Comparison of ENCODE assay signal across 8 cellular contexts in the genomic region with DNA sequence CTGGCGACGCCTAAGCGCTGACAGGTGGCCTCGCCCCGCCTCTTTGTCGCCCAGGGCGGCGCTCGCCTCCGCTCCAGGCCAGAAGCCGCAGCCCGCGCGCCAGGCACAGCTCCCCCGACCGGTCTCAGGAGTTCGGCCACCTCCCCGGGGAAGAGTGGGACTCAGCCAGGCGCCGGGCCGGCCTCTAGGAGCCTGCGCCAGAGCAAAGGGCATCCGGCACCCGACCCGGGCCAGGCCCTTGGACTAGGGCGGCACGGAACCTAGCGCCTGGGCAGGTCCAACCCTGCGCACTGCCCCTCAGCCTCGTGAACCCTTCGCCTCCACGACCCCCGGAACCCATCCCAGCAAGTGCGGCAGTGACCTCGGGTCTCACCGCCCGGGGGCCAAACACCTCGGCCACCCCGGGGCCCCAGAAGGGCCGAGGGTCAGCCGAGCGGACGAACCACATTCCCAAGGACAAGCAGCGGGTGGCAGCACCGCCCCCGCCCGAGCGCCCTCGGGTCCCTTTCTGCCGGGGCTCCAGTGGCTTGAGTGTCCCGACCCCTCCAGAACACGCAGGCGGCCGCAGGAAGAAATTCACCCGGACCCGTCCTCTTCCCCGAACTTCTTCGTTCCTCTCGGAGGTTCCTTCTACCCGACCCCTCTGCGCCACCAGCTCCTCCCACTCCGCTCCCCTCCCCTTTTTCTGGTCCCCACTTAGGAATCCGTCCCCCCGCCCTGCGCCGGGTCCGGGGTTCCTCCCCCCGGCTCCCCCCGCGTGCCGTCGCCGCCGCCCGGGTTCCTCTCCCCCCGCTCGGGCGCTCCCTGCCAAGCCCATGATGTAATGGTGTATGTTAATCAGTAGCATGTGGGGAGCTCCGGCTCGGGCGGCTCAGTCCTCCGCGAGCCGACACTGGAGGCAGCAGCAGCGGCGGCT. TPM values are rescaled to one million over a fixed set of nuclear protein-coding genes. Genes with fewer than 3 reads are reported as not detected.
DNase-seq lines count a peak whose midpoint lies in the region; ATAC-seq and TF ChIP-seq lines count a peak whose summit lies in the region.

No MANE protein-coding gene starts in this region.

- peak; percentile 12; the same call in 1 of the 2 replicates for TF ChIP-seq RAD21 in HCT116 (IDR thresholded peaks at IDR 0.05; ENCODE audit: low read depth)

- no peaks in the 10 kb centered on the region; a peak in 1 of 4 replicates for H3K36me3 ChIP-seq in HCT116 (ENCODE audit: control insufficient read depth in 1 of 2, insufficient read depth in 2 of 2, low read length in 2 of 2)

- peaks cover 18% of the 10 kb centered on the region for H3K4me1 Mint-ChIP-seq in T-helper 2 cell treated with Interferon-gamma antibody and Interleukin-4, amounts not matched to agents 5 μg/mL and 100 μg/mL, for 36 hours (ENCODE audit: low read depth)

- no peaks in the 10 kb centered on the region for H3K9me2 ChIP-seq in HCT116 (ENCODE audit: insufficient read depth)

- RAD21 ChIA-PET in HCT116 (lab: Charles Lee; ENCODE audit: low non-redundant PET in 1 of 2, low total read pairs in 2 of 2, uncharacterized antibody in 2 of 2, unreplicated experiment in 2 of 2): interaction anchor here (0.8 to 3.0 kb wide), 4 partner anchors 126 to 208 kb away, joined by 3 to 16 read pairs (median 7); no protein-coding TSS in a partner anchor

- no peaks in the 10 kb centered on the region for H3K9me3 ChIP-seq in HCT116 (ENCODE audit: control insufficient read depth in 1 of 2, insufficient read depth in 1 of 2, low read depth in 1 of 2, low read length in 2 of 2)

- peaks cover 11% of the 10 kb centered on the region; the same call in 1 of the 2 replicates for H3K79me2 ChIP-seq in HCT116 (ENCODE audit: insufficient read depth, low read length)

- H3K27me3 Mint-ChIP-seq in T-helper 2 cell treated with Interferon-gamma antibody and Interleukin-4, amounts not matched to agents 5 μg/mL and 100 μg/mL, for 36 hours (ENCODE audit: low read depth): peaks cover 40% of the 10 kb centered on the region

- no peak overlapping the region for H3K27ac Mint-ChIP-seq in T-helper 2 cell treated with Interferon-gamma antibody and Interleukin-4, amounts not matched to agents 5 μg/mL and 100 μg/mL, for 36 hours

- BruUV-seq in HCT116 (replicated peaks; lab: Mats Ljungman, UMichigan): no TSS peak

- peak overlapping the region; percentile 61 to 73 for H3K4me3 ChIP-seq in HCT116 (replicated peaks in 1 of 2; ENCODE audit: low read depth in 1 of 2, low read length in 2 of 2)
- H3K4me3 ChIP-seq in astrocyte of the cerebellum (ENCODE audit: low read depth, low read length): peak overlapping the region; percentile 74

- CTCF ChIA-PET in HCT116 (lab: Charles Lee): interaction anchor here (1.3 to 5.4 kb wide), 7 partner anchors 76 to 239 kb away, joined by 3 to 131 read pairs (median 7); a partner anchor contains a TSS

- H2AFZ ChIP-seq in HCT116 (ENCODE audit: low read depth, low read length, poor library complexity, severe bottlenecking): peak overlapping the region; percentile 79

- H3K27ac ChIP-seq in HCT116 (ENCODE audit: low read depth, low read length): peak overlapping the region; percentile 74

- intact Hi-C loops in HCT116 (cut with micrococcal nuclease): loop anchor here (2.0 to 5.0 kb wide), 2 partner anchors 87 to 327 kb away; no protein-coding TSS in a partner anchor

- peak overlapping the region; percentile 96 for H3K4me2 ChIP-seq in HCT116 (ENCODE audit: low read length)

- TF ChIP-seq POLR2A in HCT116 (IDR thresholded peaks at IDR 0.05; ENCODE audit: borderline replicate concordance, extremely low read depth, insufficient read depth, insufficient read length): no peak

- ATAC-seq in HCT116: peak; percentile 77

- no peaks in the 10 kb centered on the region for H3K27me3 ChIP-seq in HCT116 (ENCODE audit: insufficient read depth, low read length)

- POLR2A ChIA-PET in HCT116 (lab: Charles Lee): interaction anchor here (0.9 to 3.8 kb wide), 4 partner anchors 17 to 208 kb away, joined by 5 to 24 read pairs (median 6); a partner anchor contains a TSS

- DNase-seq in HCT116 (ENCODE audit: low read depth, low spot score): peak; percentile 79
- peak; percentile 29 for DNase-seq in MV-4-11 (lab: John Stamatoyannopoulos, UW)
- peak; percentile 75 for DNase-seq in T-helper 2 cell treated with Interferon-gamma antibody and Interleukin-4, amounts not matched to agents 5 μg/mL and 100 μg/mL, for 36 hours (ENCODE audit: low spot score)
- DNase-seq in astrocyte of the cerebellum (ENCODE audit: low read depth): peak; percentile 80
- peak; percentile 86 to 93 for DNase-seq in hippocampal formation (lab: John Stamatoyannopoulos, UW)
- DNase-seq in retina: peak; percentile 79
- DNase-seq in cortex of kidney (lab: John Stamatoyannopoulos, UW): no peak

- no peaks in the 10 kb centered on the region for H4K20me1 ChIP-seq in HCT116 (ENCODE audit: insufficient read depth)

- no peaks in the 10 kb centered on the region for H3K9me3 Mint-ChIP-seq in T-helper 2 cell treated with Interferon-gamma antibody and Interleukin-4, amounts not matched to agents 5 μg/mL and 100 μg/mL, for 36 hours

- H3K9ac ChIP-seq in HCT116 (ENCODE audit: low read length): peak overlapping the region; percentile 76

- H3K4me1 ChIP-seq in HCT116 (ENCODE audit: control insufficient read depth in 1 of 2, insufficient read depth in 2 of 2, low read length in 2 of 2): peaks cover 10 to 43% of the 10 kb centered on the region in 2 experiments

- in situ Hi-C loops in astrocyte of the cerebellum (cut with HindIII; ENCODE audit: low sequenced_read_pairs): loop anchor here (5.0 kb wide), 1 partner anchor 87 kb away; no protein-coding TSS in a partner anchor

- H3K4me3 Mint-ChIP-seq in T-helper 2 cell treated with Interferon-gamma antibody and Interleukin-4, amounts not matched to agents 5 μg/mL and 100 μg/mL, for 36 hours: peak overlapping the region; percentile 73

- TF ChIP-seq CTCF in GM12873 (IDR thresholded peaks at IDR 0.05; ENCODE audit: insufficient read depth, low read depth, low read length, missing control alignments) (peak; percentile 21), HCT116 (IDR thresholded peaks at IDR 0.05 in 2 of 3, conservative IDR thresholded peaks at IDR 0.05 in 1 of 3; ENCODE audit: borderline replicate concordance in 1 of 3, insufficient read depth in 1 of 3, low read depth in 2 of 3, low read length in 2 of 3) (peak in 2 of 3 experiments; percentile 6 to 10; a peak in 2 of 6 replicates), astrocyte of the cerebellum (IDR thresholded peaks at IDR 0.05; ENCODE audit: low read depth, low read length, missing control alignments) (no peak)

- H3K36me3 Mint-ChIP-seq in T-helper 2 cell treated with Interferon-gamma antibody and Interleukin-4, amounts not matched to agents 5 μg/mL and 100 μg/mL, for 36 hours (ENCODE audit: low read depth): no peaks in the 10 kb centered on the region

TF ChIP-seq in HCT116, 20 proteins besides CTCF, POLR2A, EP300 and RAD21:
- TF ChIP-seq CBX3 (IDR thresholded peaks at IDR 0.05; ENCODE audit: low read depth) (no peak; the same call in 1 of the 2 replicates), SIN3A (IDR thresholded peaks at IDR 0.05; ENCODE audit: low read depth) (peak; percentile 66; the same call in 1 of the 2 replicates), YY1 (IDR thresholded peaks at IDR 0.05; ENCODE audit: extremely low read depth, insufficient replicate concordance, low read depth, low read length) (peak; percentile 57), JUND (IDR thresholded peaks at IDR 0.05) (no peak), ZNF274 (IDR thresholded peaks at IDR 0.05; ENCODE audit: low read depth, low read length) (no peak), ELF1 (IDR thresholded peaks at IDR 0.05; ENCODE audit: borderline replicate concordance, low read depth) (no peak), POLR2AphosphoS5 (IDR thresholded peaks at IDR 0.05; ENCODE audit: low read depth, low read length) (peak; percentile 79), EGR1 (IDR thresholded peaks at IDR 0.05; ENCODE audit: low read depth) (peak; percentile 80), SP1 (IDR thresholded peaks at IDR 0.05; ENCODE audit: low read depth) (peak; percentile 30; the same call in 1 of the 2 replicates), TCF7L2 (IDR thresholded peaks at IDR 0.05; ENCODE audit: borderline replicate concordance, extremely low read depth, insufficient read depth, insufficient read length) (peak; percentile 41), SRF (IDR thresholded peaks at IDR 0.05; ENCODE audit: low read depth) (no peak), ZFX (IDR thresholded peaks at IDR 0.05) (peak; percentile 81)
- TF ChIP-seq, protein P1, sequence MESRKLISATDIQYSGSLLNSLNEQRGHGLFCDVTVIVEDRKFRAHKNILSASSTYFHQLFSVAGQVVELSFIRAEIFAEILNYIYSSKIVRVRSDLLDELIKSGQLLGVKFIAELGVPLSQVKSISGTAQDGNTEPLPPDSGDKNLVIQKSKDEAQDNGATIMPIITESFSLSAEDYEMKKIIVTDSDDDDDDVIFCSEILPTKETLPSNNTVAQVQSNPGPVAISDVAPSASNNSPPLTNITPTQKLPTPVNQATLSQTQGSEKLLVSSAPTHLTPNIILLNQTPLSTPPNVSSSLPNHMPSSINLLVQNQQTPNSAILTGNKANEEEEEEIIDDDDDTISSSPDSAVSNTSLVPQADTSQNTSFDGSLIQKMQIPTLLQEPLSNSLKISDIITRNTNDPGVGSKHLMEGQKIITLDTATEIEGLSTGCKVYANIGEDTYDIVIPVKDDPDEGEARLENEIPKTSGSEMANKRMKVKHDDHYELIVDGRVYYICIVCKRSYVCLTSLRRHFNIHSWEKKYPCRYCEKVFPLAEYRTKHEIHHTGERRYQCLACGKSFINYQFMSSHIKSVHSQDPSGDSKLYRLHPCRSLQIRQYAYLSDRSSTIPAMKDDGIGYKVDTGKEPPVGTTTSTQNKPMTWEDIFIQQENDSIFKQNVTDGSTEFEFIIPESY (IDR thresholded peaks at IDR 0.05; ENCODE audit: extremely low read depth, insufficient replicate concordance, low read length): no peak
- TF ChIP-seq, protein P2, sequence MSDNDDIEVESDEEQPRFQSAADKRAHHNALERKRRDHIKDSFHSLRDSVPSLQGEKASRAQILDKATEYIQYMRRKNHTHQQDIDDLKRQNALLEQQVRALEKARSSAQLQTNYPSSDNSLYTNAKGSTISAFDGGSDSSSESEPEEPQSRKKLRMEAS (IDR thresholded peaks at IDR 0.05): peak; percentile 89
TF ChIP-seq in HCT116: peak in this region for 8.

RNA-seq across cellular contexts. Expression of a gene that starts 1.4 kb away (rescaled TPM):
- 9.0 TPM for total RNA-seq in HCT116 (2021; ENCODE audit: unreplicated experiment)
- 4.9 and 7.1 TPM in 2 replicates for polyA plus RNA-seq in HCT116 (2012)

RNA-seq across cellular contexts. Expression of a gene that starts 55.8 kb away (rescaled TPM):
- 15.9 TPM for total RNA-seq in HCT116 (2021; ENCODE audit: unreplicated experiment)
- polyA plus RNA-seq in HCT116 (2012): 8.1 and 13.1 TPM in 2 replicates
